ENCODE assay signal across 8 cellular contexts in the genomic region with DNA sequence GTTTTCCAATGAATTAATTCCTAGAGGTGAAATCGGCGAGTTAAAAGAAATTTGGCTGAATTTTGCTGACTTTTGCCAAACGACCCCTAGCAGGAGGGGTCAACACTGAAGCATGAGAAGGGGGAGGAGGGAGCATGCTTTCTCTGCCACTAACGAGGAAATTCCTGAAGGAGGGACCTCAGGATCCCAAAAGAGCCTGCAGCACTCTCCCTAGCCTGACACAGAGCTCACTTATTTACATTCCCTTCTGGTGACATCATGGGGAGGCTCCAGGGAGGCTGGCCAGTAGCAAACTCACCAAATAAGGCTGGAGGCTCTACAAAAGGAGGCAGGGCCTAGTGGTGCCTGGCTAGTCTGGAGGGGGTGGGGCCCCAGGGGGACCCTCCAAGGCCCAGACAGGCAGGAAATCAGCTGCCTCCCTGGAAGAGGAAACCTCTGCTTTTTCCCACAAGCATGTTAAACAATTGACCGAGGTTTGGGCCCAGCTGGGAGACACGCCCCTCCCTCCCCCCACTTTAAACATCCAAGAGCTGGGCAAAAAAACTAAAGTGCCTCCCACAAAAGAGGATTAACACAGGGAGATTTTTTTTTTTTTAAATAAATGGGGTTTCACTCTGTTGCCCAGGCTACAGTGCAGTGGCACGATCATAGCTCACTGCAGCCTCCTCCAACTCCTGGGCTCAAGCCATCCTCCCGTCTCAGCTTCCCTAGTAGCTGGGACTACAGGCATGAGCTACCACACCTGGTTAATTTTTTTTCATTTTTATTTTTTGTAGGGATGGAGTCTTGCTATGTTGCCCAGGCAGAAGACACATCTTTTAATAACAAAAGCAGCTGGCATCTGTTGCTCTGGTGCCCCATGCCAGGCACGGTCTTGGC. TPM values are rescaled to one million over a fixed set of nuclear protein-coding genes. Genes with fewer than 3 reads are reported as not detected.
A peak's percentile ranks its signal among the peaks of the same experiment; 100 is the strongest.
DNase-seq lines count a peak whose midpoint lies in the region; FAIRE-seq and TF ChIP-seq lines count a peak whose summit lies in the region.

No MANE protein-coding gene starts in this region.

- DNase-seq in HT-29 (ENCODE audit: low spot score) (peak; percentile 49), WERI-Rb-1 (peak; percentile 52), frontal cortex (ENCODE audit: low spot score in 2 of 2) (peak; percentile 64 to 74), neural progenitor cell (ENCODE audit: low spot score) (peak; percentile 96), NCI-H1930 (lab: John Stamatoyannopoulos, UW) (no peak), middle frontal gyrus (ENCODE audit: extremely low spot score, low spot score) (no peak), DMS79 (lab: John Stamatoyannopoulos, UW) (no peak)

- TF ChIP-seq CTCF in WERI-Rb-1 (IDR thresholded peaks at IDR 0.05; ENCODE audit: low read depth, low read length) (no peak), neural progenitor cell (IDR thresholded peaks at IDR 0.05) (no peak)

- H3K9me3 Mint-ChIP-seq in neural progenitor cell, result no peaks in the 10 kb centered on the region

- no peak for FAIRE-seq in frontal cortex (lab: Jason Lieb, UNC)

- no peaks in the 10 kb centered on the region for H3K27me3 ChIP-seq in BLaER1 treated with 17β-estradiol and CSF1 and Interleukin-3, amounts not matched to agents 10 nM and 100 nM
- H3K27me3 ChIP-seq in WERI-Rb-1 (ENCODE audit: insufficient read depth, low read depth, severe bottlenecking), result no peaks in the 10 kb centered on the region
- no peaks in the 10 kb centered on the region for H3K27me3 ChIP-seq in neural progenitor cell

- no peaks in the 10 kb centered on the region for H3K9me3 ChIP-seq in BLaER1 treated with 17β-estradiol and CSF1 and Interleukin-3, amounts not matched to agents 10 nM and 100 nM (replicated peaks in 1 of 11)
- H3K9me3 ChIP-seq in WERI-Rb-1 (ENCODE audit: severe bottlenecking) (no peaks in the 10 kb centered on the region), neural progenitor cell (ENCODE audit: low read depth) (no peaks in the 10 kb centered on the region)

- H3K4me1 Mint-ChIP-seq in neural progenitor cell, result peaks cover 30% of the 10 kb centered on the region

- peaks cover 24 to 33% (median 29%) of the 10 kb centered on the region in 10 experiments for H3K4me1 ChIP-seq in BLaER1 treated with 17β-estradiol and CSF1 and Interleukin-3, amounts not matched to agents 10 nM and 100 nM
- H3K4me1 ChIP-seq in neural progenitor cell, result peaks cover 17% of the 10 kb centered on the region

- H3K9ac ChIP-seq in BLaER1 treated with 17β-estradiol and CSF1 and Interleukin-3, amounts not matched to agents 10 nM and 100 nM, result peak overlapping the region; percentile 87 to 96 (median 94); a peak in 20 of 22 replicates
- no peak overlapping the region for H3K9ac ChIP-seq in neural progenitor cell

- H3K36me3 ChIP-seq in BLaER1 treated with 17β-estradiol and CSF1 and Interleukin-3, amounts not matched to agents 10 nM and 100 nM, result peaks cover 52 to 64% (median 58%) of the 10 kb centered on the region in 11 experiments
- H3K36me3 ChIP-seq in WERI-Rb-1 (peaks cover 61% of the 10 kb centered on the region), neural progenitor cell (no peaks in the 10 kb centered on the region)

- H3K27ac ChIP-seq in BLaER1 treated with 17β-estradiol and CSF1 and Interleukin-3, amounts not matched to agents 10 nM and 100 nM, result peak overlapping the region in 10 of 11 experiments; percentile 9 to 86 (median 84); a peak in 17 of 22 replicates
- H3K27ac ChIP-seq in WERI-Rb-1 (0 out of 2 replicates have a peak overlapping the region, but pooled peaks have one; percentile 18), neural progenitor cell (peak overlapping the region; percentile 91)

- no peak overlapping the region for H2AFZ ChIP-seq in neural progenitor cell (replicated peaks)

- H3K4me3 Mint-ChIP-seq in neural progenitor cell, result peak overlapping the region; percentile 98

- peaks cover 45% of the 10 kb centered on the region for H3K79me2 ChIP-seq in neural progenitor cell (ENCODE audit: low read depth)

- H3K4me2 ChIP-seq in BLaER1 treated with 17β-estradiol and CSF1 and Interleukin-3, amounts not matched to agents 10 nM and 100 nM, result peak overlapping the region; percentile 87 to 99 (median 95)
- H3K4me2 ChIP-seq in neural progenitor cell, result peak overlapping the region; percentile 90

- peaks cover 53 to 85% (median 79%) of the 10 kb centered on the region in 11 experiments for H4K20me1 ChIP-seq in BLaER1 treated with 17β-estradiol and CSF1 and Interleukin-3, amounts not matched to agents 10 nM and 100 nM
- peaks cover 70% of the 10 kb centered on the region for H4K20me1 ChIP-seq in neural progenitor cell (ENCODE audit: low read depth)

- H3K4me3 ChIP-seq in BLaER1 treated with 17β-estradiol and CSF1 and Interleukin-3, amounts not matched to agents 10 nM and 100 nM, result peak overlapping the region; percentile 86 to 99 (median 97); a peak in 12 of 20 replicates
- H3K4me3 ChIP-seq in WERI-Rb-1 (ENCODE audit: low read depth, low read length) (no peak overlapping the region), neural progenitor cell (peak overlapping the region; percentile 89)

- peak overlapping the region; percentile 99 for H3K27ac Mint-ChIP-seq in neural progenitor cell

- peaks cover 6% of the 10 kb centered on the region for H3K27me3 Mint-ChIP-seq in neural progenitor cell (ENCODE audit: insufficient read depth, low read depth)

- H3F3A ChIP-seq in neural progenitor cell (ENCODE audit: low read depth), result peaks cover 39% of the 10 kb centered on the region

- peaks cover 11% of the 10 kb centered on the region for H3K36me3 Mint-ChIP-seq in neural progenitor cell

RNA-seq across cellular contexts. Expression of a gene that starts 2.1 kb away (rescaled TPM):
- total RNA-seq in HT-29 (2014; rRNA removed; shearing (Covaris generic)), result 75.4 and 84.8 TPM in 2 replicates
- total RNA-seq in frontal cortex (53.4 TPM), neural progenitor cell (ENCODE audit: low replicate concordance) (33.7 and 96.6 TPM in 2 replicates)

RNA-seq across cellular contexts. Expression of a gene that starts 16.5 kb away (rescaled TPM):
- total RNA-seq in HT-29 (2014; rRNA removed; shearing (Covaris generic)), result 2,153 and 2,165 TPM in 2 replicates
- 2,434 TPM for total RNA-seq in frontal cortex
- 1,288 and 2,841 TPM in 2 replicates for total RNA-seq in neural progenitor cell (ENCODE audit: low replicate concordance)

RNA-seq across cellular contexts. Expression of a gene that starts 35.9 kb away (rescaled TPM):
- total RNA-seq in HT-29 (2014; rRNA removed; shearing (Covaris generic)), result not detected in 2 replicates
- total RNA-seq in frontal cortex (not detected), neural progenitor cell (ENCODE audit: low replicate concordance) (0.77 and 1.1 TPM in 2 replicates)

RNA-seq across cellular contexts. Expression of a gene that starts 38.7 kb away (rescaled TPM):
- 40.6 and 40.8 TPM in 2 replicates for total RNA-seq in HT-29 (2014; rRNA removed; shearing (Covaris generic))
- total RNA-seq in frontal cortex, result 22.0 TPM
- total RNA-seq in neural progenitor cell (ENCODE audit: low replicate concordance), result 17.0 and 34.1 TPM in 2 replicates

Comparison
In these comparisons a context has a peak if more than half of its experiments do, and no peak if none do; other contexts are left out.
1. H3K27ac ChIP-seq: peak in every context shown above with its lines; median percentile 91 in neural progenitor cell; 84 in BLaER1 treated with 17β-estradiol and CSF1 and Interleukin-3, amounts not matched to agents 10 nM and 100 nM; 18 in WERI-Rb-1.
2. DNase-seq: peak in HT-29 (single experiment), WERI-Rb-1 (single experiment), frontal cortex (2 of 2) and neural progenitor cell (single experiment); none in NCI-H1930 (0 of 2), middle frontal gyrus (single experiment) and DMS79 (single experiment).